In genomic region chr7:7779888-7780287, GRCh38 we compare ENCODE assay signal across 34 cellular contexts.
DNase-seq lines count a peak whose midpoint lies in the region; ATAC-seq, FAIRE-seq and TF ChIP-seq lines count a peak whose summit lies in the region.
"Had no signal": no experiment of that assay in that cellular context is flagged by ENCODE, and none has a peak within 500 bp of the region (broad histone marks: within the 10 kb centered on the region; RNA-seq: fewer than 3 reads in every experiment).

No MANE protein-coding gene starts in this region.

- intact Hi-C loops in aorta (cut with DNase I) = no loop called here

- peak overlapping the region; percentile 29 for H3K27ac Mint-ChIP-seq in activated T-helper 17 cell treated with anti-CD3 and anti-CD28 coated beads, Interleukin-2, amount 50 U/mL, for 72 hours
- H3K27ac Mint-ChIP-seq: activated naive CD8-positive, alpha-beta T cell treated with anti-CD3 and anti-CD28 coated beads, Interleukin-2, amount 10 ng/mL, durations not matched to agents 7 days and 5 days; dendritic cell treated with granulocyte-macrophage colony-stimulating factor and Interleukin-4, amounts not matched to agents 40 ng/mL and 50 ng/mL, for 4 days; progenitor cell of endocrine pancreas had no signal

- no peaks in the 10 kb centered on the region for H3K9me3 ChIP-seq in aorta (ENCODE audit: control insufficient read depth, low read length)
- H3K9me3 ChIP-seq: left lung, SJSA1, upper lobe of left lung had no signal

- DNase-seq in GM19239 (ENCODE audit: insufficient read length, low spot score) = no peak
- DNase-seq in NCI-H69 (lab: John Stamatoyannopoulos, UW) = peak; percentile 32
- DNase-seq in dermis blood vessel endothelial cell = no peak
- DNase-seq in aorta = no peak
- DNase-seq in NCI-H526 treated with DMSO at 0.1 percent for 48 hours (lab: John Stamatoyannopoulos, UW) = no peak
- DNase-seq: ACHN; activated CD4-positive, alpha-beta T cell treated with anti-CD3 and anti-CD28 coated beads for 1 hour; activated gamma-delta T cell; activated naive CD8-positive, alpha-beta T cell treated with anti-CD3 and anti-CD28 coated beads, Interleukin-2, amount 10 ng/mL, durations not matched to agents 7 days and 5 days; central memory CD4-positive, alpha-beta T cell; H7; left lung; mesendoderm; NCI-H1092; NCI-H1694 treated with DMSO at 0.1 percent for 48 hours; NCI-H2171 treated with DMSO at 0.1 percent for 48 hours; NCI-H510A treated with DMSO at 0.1 percent for 48 hours; stimulated activated CD4-positive, alpha-beta T cell treated with anti-CD3 and anti-CD28 coated beads, Interleukin-12 subunit alpha, Interleukin-12 subunit beta, amount 100 ng/mL, for 4 hours; stimulated activated CD4-positive, alpha-beta T cell treated with anti-CD3 and anti-CD28 coated beads, Interleukin-4, amount 100 ng/mL, for 1 hour; T-cell; upper lobe of left lung had no signal

- no peaks in the 10 kb centered on the region for H3K4me1 ChIP-seq in aorta (ENCODE audit: control insufficient read depth in 1 of 2, insufficient read depth in 2 of 2, low read length in 2 of 2)
- H3K4me1 ChIP-seq: left lung, upper lobe of left lung had no signal

- no peak for ATAC-seq in activated T-helper 17 cell treated with anti-CD3 and anti-CD28 coated beads, Interleukin-2, amount 50 U/mL, for 72 hours (replicated peaks)
- ATAC-seq in aorta (ENCODE audit: low FRiP score) (no peak), HG03439 (IDR thresholded peaks at IDR 0.05; ENCODE audit: unreplicated experiment) (no peak)
- ATAC-seq: left lung, sciatic nerve, T-cell had no signal

- FAIRE-seq in GM19239 (lab: Jason Lieb, UNC) = peak; percentile 8
- FAIRE-seq: astrocyte, endometrium, HTR-8/SVneo, islet of Langerhans, RCC 7860 had no signal

- no peaks in the 10 kb centered on the region for H3K9me3 Mint-ChIP-seq in activated T-helper 17 cell treated with anti-CD3 and anti-CD28 coated beads, Interleukin-2, amount 50 U/mL, for 72 hours
- H3K9me3 Mint-ChIP-seq: dendritic cell treated with granulocyte-macrophage colony-stimulating factor and Interleukin-4, amounts not matched to agents 40 ng/mL and 50 ng/mL, for 4 days; T-cell had no signal

- WGBS in aorta, 2 donors = 86 to 97% methylated on average over 1 of the region's 1 CpG

- peaks cover 21% of the 10 kb centered on the region for H3K4me1 Mint-ChIP-seq in activated T-helper 17 cell treated with anti-CD3 and anti-CD28 coated beads, Interleukin-2, amount 50 U/mL, for 72 hours

- H3K4me3 Mint-ChIP-seq in activated T-helper 17 cell treated with anti-CD3 and anti-CD28 coated beads, Interleukin-2, amount 50 U/mL, for 72 hours = no peak overlapping the region
- H3K4me3 Mint-ChIP-seq: activated naive CD8-positive, alpha-beta T cell treated with anti-CD3 and anti-CD28 coated beads, Interleukin-2, amount 10 ng/mL, durations not matched to agents 7 days and 5 days; dendritic cell treated with granulocyte-macrophage colony-stimulating factor and Interleukin-4, amounts not matched to agents 40 ng/mL and 50 ng/mL, for 4 days; T-cell had no signal

- peak overlapping the region; percentile 68 for H3K27ac ChIP-seq in C4-2B
- no peak overlapping the region for H3K27ac ChIP-seq in aorta (ENCODE audit: low read depth in 1 of 2, low read length in 2 of 2)
- H3K27ac ChIP-seq: KMS-11, left lung, SJSA1, upper lobe of left lung had no signal

- no peaks in the 10 kb centered on the region for H3K27me3 ChIP-seq in aorta (ENCODE audit: control insufficient read depth in 1 of 2, insufficient read depth in 2 of 2, low read length in 1 of 2)
- H3K27me3 ChIP-seq: left lung, SJSA1, upper lobe of left lung had no signal

- H3K4me3 ChIP-seq in aorta (ENCODE audit: low read length in 2 of 2) = no peak overlapping the region
- H3K4me3 ChIP-seq: left lung, SJSA1, upper lobe of left lung had no signal

- H3K36me3 ChIP-seq in aorta (ENCODE audit: control insufficient read depth in 1 of 2, insufficient read depth in 2 of 2, low read length in 1 of 2) = no peaks in the 10 kb centered on the region
- H3K36me3 ChIP-seq: left lung, SJSA1, upper lobe of left lung had no signal

- no peak for TF ChIP-seq CTCF in C4-2B (conservative IDR thresholded peaks at IDR 0.05)

- no peaks in the 10 kb centered on the region for H3K36me3 Mint-ChIP-seq in activated T-helper 17 cell treated with anti-CD3 and anti-CD28 coated beads, Interleukin-2, amount 50 U/mL, for 72 hours (ENCODE audit: low read depth)

- H3K27me3 Mint-ChIP-seq in activated T-helper 17 cell treated with anti-CD3 and anti-CD28 coated beads, Interleukin-2, amount 50 U/mL, for 72 hours = no peaks in the 10 kb centered on the region
- H3K27me3 Mint-ChIP-seq: activated naive CD8-positive, alpha-beta T cell treated with anti-CD3 and anti-CD28 coated beads, Interleukin-2, amount 10 ng/mL, durations not matched to agents 7 days and 5 days; dendritic cell treated with granulocyte-macrophage colony-stimulating factor and Interleukin-4, amounts not matched to agents 40 ng/mL and 50 ng/mL, for 4 days; progenitor cell of endocrine pancreas; T-cell had no signal
